Comparison of ENCODE assay signal across 3 cellular contexts in the genomic region with DNA sequence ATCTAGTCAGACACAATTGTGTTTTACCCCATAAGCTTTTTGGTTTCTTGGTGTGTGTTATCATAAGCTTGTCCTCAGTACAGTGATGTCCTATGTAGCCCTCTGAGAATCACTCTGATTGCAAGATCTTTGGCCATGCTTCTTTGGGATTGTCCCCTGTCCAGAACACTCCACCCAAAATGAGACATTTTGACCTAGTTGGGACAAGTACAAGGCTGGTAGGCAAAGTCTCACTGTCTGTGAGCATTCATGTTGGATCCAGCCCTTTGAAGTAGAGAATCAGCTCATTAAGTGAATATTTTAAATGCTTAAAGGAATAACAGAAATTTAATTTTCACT.
TF ChIP-seq lines count a peak whose summit lies in the region.

No MANE protein-coding gene starts in this region.

TF ChIP-seq in SK-N-SH, 30 proteins besides CTCF, POLR2A, EP300 and RAD21:
- TF ChIP-seq, protein P1, sequence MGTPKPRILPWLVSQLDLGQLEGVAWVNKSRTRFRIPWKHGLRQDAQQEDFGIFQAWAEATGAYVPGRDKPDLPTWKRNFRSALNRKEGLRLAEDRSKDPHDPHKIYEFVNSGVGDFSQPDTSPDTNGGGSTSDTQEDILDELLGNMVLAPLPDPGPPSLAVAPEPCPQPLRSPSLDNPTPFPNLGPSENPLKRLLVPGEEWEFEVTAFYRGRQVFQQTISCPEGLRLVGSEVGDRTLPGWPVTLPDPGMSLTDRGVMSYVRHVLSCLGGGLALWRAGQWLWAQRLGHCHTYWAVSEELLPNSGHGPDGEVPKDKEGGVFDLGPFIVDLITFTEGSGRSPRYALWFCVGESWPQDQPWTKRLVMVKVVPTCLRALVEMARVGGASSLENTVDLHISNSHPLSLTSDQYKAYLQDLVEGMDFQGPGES (IDR thresholded peaks at IDR 0.05; ENCODE audit: low read depth, low read length) = no peak
- TF ChIP-seq FOXM1 (IDR thresholded peaks at IDR 0.05; ENCODE audit: low read depth) = no peak
- no peak for TF ChIP-seq ELF1 (IDR thresholded peaks at IDR 0.05)
- no peak for TF ChIP-seq SIN3A (IDR thresholded peaks at IDR 0.05; ENCODE audit: borderline replicate concordance, low read depth, low read length)
- no peak for TF ChIP-seq RXRA (IDR thresholded peaks at IDR 0.05; ENCODE audit: borderline replicate concordance, low read depth)
- TF ChIP-seq FOSL2 (IDR thresholded peaks at IDR 0.05; ENCODE audit: borderline replicate concordance, low read depth) = no peak
- TF ChIP-seq EZH2phosphoT487 (IDR thresholded peaks at IDR 0.05; ENCODE audit: borderline replicate concordance, low read depth) = no peak
- TF ChIP-seq POLR2AphosphoS5 (IDR thresholded peaks at IDR 0.05; ENCODE audit: low read depth, low read length) = no peak
- no peak for TF ChIP-seq SMC3 (IDR thresholded peaks at IDR 0.05; ENCODE audit: low read depth, low read length)
- TF ChIP-seq GATA2 (CRISPR knock-in tag; IDR thresholded peaks at IDR 0.05) = no peak
- TF ChIP-seq TAF1 (IDR thresholded peaks at IDR 0.05; ENCODE audit: borderline replicate concordance, low read depth, low read length) = no peak
- no peak for TF ChIP-seq TCF12 (IDR thresholded peaks at IDR 0.05)
- no peak for TF ChIP-seq TEAD4 (IDR thresholded peaks at IDR 0.05; ENCODE audit: borderline replicate concordance, insufficient read depth)
- TF ChIP-seq RFX5 (IDR thresholded peaks at IDR 0.05; ENCODE audit: low read length) = no peak
- no peak for TF ChIP-seq FOXJ3 (CRISPR knock-in tag; IDR thresholded peaks at IDR 0.05)
- TF ChIP-seq, protein P2, sequence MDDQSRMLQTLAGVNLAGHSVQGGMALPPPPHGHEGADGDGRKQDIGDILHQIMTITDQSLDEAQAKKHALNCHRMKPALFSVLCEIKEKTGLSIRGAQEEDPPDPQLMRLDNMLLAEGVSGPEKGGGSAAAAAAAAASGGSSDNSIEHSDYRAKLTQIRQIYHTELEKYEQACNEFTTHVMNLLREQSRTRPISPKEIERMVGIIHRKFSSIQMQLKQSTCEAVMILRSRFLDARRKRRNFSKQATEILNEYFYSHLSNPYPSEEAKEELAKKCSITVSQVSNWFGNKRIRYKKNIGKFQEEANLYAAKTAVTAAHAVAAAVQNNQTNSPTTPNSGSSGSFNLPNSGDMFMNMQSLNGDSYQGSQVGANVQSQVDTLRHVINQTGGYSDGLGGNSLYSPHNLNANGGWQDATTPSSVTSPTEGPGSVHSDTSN (IDR thresholded peaks at IDR 0.05) = no peak
- no peak for TF ChIP-seq MEF2A (IDR thresholded peaks at IDR 0.05; ENCODE audit: borderline replicate concordance, low read depth)
- TF ChIP-seq YY1 (IDR thresholded peaks at IDR 0.05; ENCODE audit: low read depth) = no peak
- no peak for TF ChIP-seq MXI1 (IDR thresholded peaks at IDR 0.05; ENCODE audit: low read depth, low read length)
- TF ChIP-seq CHD2 (IDR thresholded peaks at IDR 0.05; ENCODE audit: low read length, partially characterized antibody) = no peak
TF ChIP-seq in SK-N-SH: peak in this region for 0.

TF ChIP-seq in SK-N-SH treated with all-trans-retinoic acid at 6 μM for 48 hours, 23 proteins besides CTCF, POLR2A, EP300 and RAD21:
- TF ChIP-seq GLIS3 (CRISPR knock-in tag; IDR thresholded peaks at IDR 0.05) = no peak

TF ChIP-seq in IMR-90, 13 proteins besides CTCF, POLR2A, EP300 and RAD21:
- no peak for TF ChIP-seq BHLHE40 (IDR thresholded peaks at IDR 0.05; ENCODE audit: low read depth, low read length)
- TF ChIP-seq, protein P3, sequence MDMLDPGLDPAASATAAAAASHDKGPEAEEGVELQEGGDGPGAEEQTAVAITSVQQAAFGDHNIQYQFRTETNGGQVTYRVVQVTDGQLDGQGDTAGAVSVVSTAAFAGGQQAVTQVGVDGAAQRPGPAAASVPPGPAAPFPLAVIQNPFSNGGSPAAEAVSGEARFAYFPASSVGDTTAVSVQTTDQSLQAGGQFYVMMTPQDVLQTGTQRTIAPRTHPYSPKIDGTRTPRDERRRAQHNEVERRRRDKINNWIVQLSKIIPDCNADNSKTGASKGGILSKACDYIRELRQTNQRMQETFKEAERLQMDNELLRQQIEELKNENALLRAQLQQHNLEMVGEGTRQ (IDR thresholded peaks at IDR 0.05; ENCODE audit: low read depth, low read length) = no peak
- no peak for TF ChIP-seq NFE2L2 (IDR thresholded peaks at IDR 0.05; ENCODE audit: low read depth, low read length)
- TF ChIP-seq, protein P4, sequence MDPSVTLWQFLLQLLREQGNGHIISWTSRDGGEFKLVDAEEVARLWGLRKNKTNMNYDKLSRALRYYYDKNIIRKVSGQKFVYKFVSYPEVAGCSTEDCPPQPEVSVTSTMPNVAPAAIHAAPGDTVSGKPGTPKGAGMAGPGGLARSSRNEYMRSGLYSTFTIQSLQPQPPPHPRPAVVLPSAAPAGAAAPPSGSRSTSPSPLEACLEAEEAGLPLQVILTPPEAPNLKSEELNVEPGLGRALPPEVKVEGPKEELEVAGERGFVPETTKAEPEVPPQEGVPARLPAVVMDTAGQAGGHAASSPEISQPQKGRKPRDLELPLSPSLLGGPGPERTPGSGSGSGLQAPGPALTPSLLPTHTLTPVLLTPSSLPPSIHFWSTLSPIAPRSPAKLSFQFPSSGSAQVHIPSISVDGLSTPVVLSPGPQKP (IDR thresholded peaks at IDR 0.05; ENCODE audit: borderline replicate concordance, low read depth, low read length) = no peak
- TF ChIP-seq RFX5 (IDR thresholded peaks at IDR 0.05; ENCODE audit: low read depth, low read length) = no peak
- no peak for TF ChIP-seq CHD1 (IDR thresholded peaks at IDR 0.05; ENCODE audit: low read depth, low read length)
- TF ChIP-seq MAFK (IDR thresholded peaks at IDR 0.05; ENCODE audit: low read depth, low read length) = no peak
- no peak for TF ChIP-seq RCOR1 (IDR thresholded peaks at IDR 0.05; ENCODE audit: insufficient replicate concordance, low read length)
- TF ChIP-seq CEBPB (IDR thresholded peaks at IDR 0.05; ENCODE audit: low read depth, low read length) = no peak
- TF ChIP-seq SMC3 (IDR thresholded peaks at IDR 0.05; ENCODE audit: low read depth, low read length) = no peak
- TF ChIP-seq MXI1 (IDR thresholded peaks at IDR 0.05; ENCODE audit: borderline replicate concordance, low read depth, low read length) = no peak
TF ChIP-seq in IMR-90: peak in this region for 0.
